8 cellular contexts compared by ENCODE assay signal in the genomic region with DNA sequence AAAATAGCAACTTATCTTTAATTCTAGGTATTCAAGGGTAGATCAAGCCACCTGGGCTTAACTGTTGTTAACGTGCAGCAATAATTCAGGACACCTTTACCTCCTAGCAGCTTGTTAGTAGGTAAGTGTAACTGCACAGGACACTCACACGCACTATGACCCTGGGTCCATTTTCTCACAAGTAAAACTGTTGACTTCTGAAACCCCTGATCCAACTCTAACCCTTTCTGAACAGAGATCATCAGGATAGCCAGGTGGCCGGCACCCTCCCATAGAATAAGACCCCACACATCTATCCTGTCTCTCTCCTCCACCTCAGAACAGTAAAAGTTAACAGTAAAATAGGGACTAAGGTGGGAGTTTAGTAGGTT. TPM values are rescaled to one million over a fixed set of nuclear protein-coding genes. Genes with fewer than 3 reads are reported as not detected.
A peak's percentile ranks its signal among the peaks of the same experiment; 100 is the strongest.
DNase-seq lines count a peak whose midpoint lies in the region; ATAC-seq and TF ChIP-seq lines count a peak whose summit lies in the region.

No MANE protein-coding gene starts in this region.

- peaks cover 26% of the 10 kb centered on the region for H3K36me3 Mint-ChIP-seq in GM23338 (ENCODE audit: low read depth)
- H3K36me3 Mint-ChIP-seq in activated naive CD4-positive, alpha-beta T cell treated with anti-CD3 and anti-CD28 coated beads, Interleukin-2, amount 50 U/mL, for 72 hours: peaks cover 15 to 42% of the 10 kb centered on the region in 2 donors

- TF ChIP-seq CTCF in GM23338 (conservative IDR thresholded peaks at IDR 0.05; ENCODE audit: low read depth in 2 of 2): no peak

- DNase-seq in GM23338 (ENCODE audit: low spot score) (no peak), mesenchymal stem cell (no peak), glomerular visceral epithelial cell (ENCODE audit: extremely low spot score) (no peak), AG20443 (ENCODE audit: low spot score) (no peak), NCI-H526 treated with DMSO at 0.1 percent for 48 hours (lab: John Stamatoyannopoulos, UW) (no peak)
- no peak for DNase-seq in activated naive CD4-positive, alpha-beta T cell treated with anti-CD3 and anti-CD28 coated beads, Interleukin-2, amount 50 U/mL, for 72 hours (ENCODE audit: low spot score in 2 of 2)
- no peak for DNase-seq in activated CD4-positive, CD25-positive, alpha-beta regulatory T cell treated with anti-CD3 and anti-CD28 coated beads, Interleukin-2, amount 50 U/mL, for 72 hours

- peak overlapping the region; percentile 84 for H3K27ac ChIP-seq in BLaER1
- no peak overlapping the region for H3K27ac ChIP-seq in GM23338 (ENCODE audit: low read depth)
- H3K27ac ChIP-seq in mesenchymal stem cell (ENCODE audit: low read length, poor library complexity, severe bottlenecking): no peak overlapping the region

- H2BK5ac ChIP-seq in mesenchymal stem cell (ENCODE audit: low read depth, low read length, poor library complexity, severe bottlenecking): no peak overlapping the region

- no peak overlapping the region for H3K14ac ChIP-seq in mesenchymal stem cell (ENCODE audit: low read length in 2 of 2)

- no peak overlapping the region for H2BK12ac ChIP-seq in mesenchymal stem cell (ENCODE audit: low read length in 2 of 2)

- H3K4me1 ChIP-seq in BLaER1 (peaks cover 15% of the 10 kb centered on the region), GM23338 (ENCODE audit: insufficient read depth) (peaks cover 6% of the 10 kb centered on the region; the same call in 1 of the 2 replicates), mesenchymal stem cell (ENCODE audit: control insufficient read depth, insufficient read depth, low read depth, low read length) (peaks cover 6% of the 10 kb centered on the region)

- H3K27me3 Mint-ChIP-seq in GM23338 (ENCODE audit: insufficient read depth, low read depth, poor library complexity): peaks cover 2% of the 10 kb centered on the region

- H3K27me3 ChIP-seq in BLaER1: no peaks in the 10 kb centered on the region
- no peaks in the 10 kb centered on the region for H3K27me3 ChIP-seq in GM23338 (ENCODE audit: insufficient read depth)
- no peaks in the 10 kb centered on the region for H3K27me3 ChIP-seq in mesenchymal stem cell (ENCODE audit: control insufficient read depth in 1 of 2, insufficient read depth in 1 of 2, low read length in 2 of 2)

- no peaks in the 10 kb centered on the region for H3K9me3 Mint-ChIP-seq in GM23338
- no peaks in the 10 kb centered on the region for H3K9me3 Mint-ChIP-seq in activated naive CD4-positive, alpha-beta T cell treated with anti-CD3 and anti-CD28 coated beads, Interleukin-2, amount 50 U/mL, for 72 hours

- peak overlapping the region; percentile 88 for H3K9ac ChIP-seq in BLaER1
- H3K9ac ChIP-seq in mesenchymal stem cell (ENCODE audit: low read length): peak overlapping the region; percentile 71

- H3K18ac ChIP-seq in mesenchymal stem cell (ENCODE audit: low read depth in 1 of 2, low read length in 2 of 2): no peak overlapping the region

- peak overlapping the region; percentile 97 for H3K4me3 Mint-ChIP-seq in GM23338

- H4K8ac ChIP-seq in mesenchymal stem cell (ENCODE audit: low read length): no peak overlapping the region

- ATAC-seq in GM23338: no peak; the same call in 2 of the 3 replicates
- ATAC-seq in activated naive CD4-positive, alpha-beta T cell treated with anti-CD3 and anti-CD28 coated beads, Interleukin-2, amount 50 U/mL, for 72 hours: peak in 1 of 2 donors; percentile 1

- no peak overlapping the region for H3K23ac ChIP-seq in mesenchymal stem cell (ENCODE audit: low read length in 2 of 2)

- H3K4ac ChIP-seq in mesenchymal stem cell (ENCODE audit: low read depth in 1 of 2, low read length in 2 of 2): no peak overlapping the region

- H3K4me3 ChIP-seq in BLaER1: peak overlapping the region; percentile 82
- H3K4me3 ChIP-seq in GM23338: peak overlapping the region; percentile 70
- peak overlapping the region in 1 of 2 experiments; percentile 87 for H3K4me3 ChIP-seq in mesenchymal stem cell (ENCODE audit: insufficient read depth in 1 of 2, low read depth in 1 of 2, low read length in 2 of 2)

- H3K9me2 ChIP-seq in GM23338 (ENCODE audit: insufficient read depth): no peaks in the 10 kb centered on the region

- no peaks in the 10 kb centered on the region for H4K20me1 ChIP-seq in BLaER1
- H4K20me1 ChIP-seq in GM23338 (replicated peaks; ENCODE audit: insufficient read depth): no peaks in the 10 kb centered on the region

- no peak overlapping the region for H2AK5ac ChIP-seq in mesenchymal stem cell (ENCODE audit: low read length, severe bottlenecking)

- no peaks in the 10 kb centered on the region; the same call in 1 of the 2 replicates for H3K9me3 ChIP-seq in BLaER1
- no peaks in the 10 kb centered on the region for H3K9me3 ChIP-seq in mesenchymal stem cell (ENCODE audit: control insufficient read depth, low read length)

- H3K79me2 ChIP-seq in GM23338 (replicated peaks; ENCODE audit: insufficient read depth): peaks cover 8% of the 10 kb centered on the region

- whole genome bisulfite sequencing in mesenchymal stem cell: 44% methylated on average over 2 of the region's 3 CpGs

- no peak overlapping the region for H4K91ac ChIP-seq in mesenchymal stem cell (ENCODE audit: low read length)

- H2AFZ ChIP-seq in GM23338 (peak overlapping the region; percentile 86), mesenchymal stem cell (ENCODE audit: low read depth, low read length) (no peak overlapping the region)

- no peak overlapping the region for H2BK15ac ChIP-seq in mesenchymal stem cell (ENCODE audit: low read depth, poor library complexity, severe bottlenecking)

- no peak overlapping the region for H2BK120ac ChIP-seq in mesenchymal stem cell (ENCODE audit: low read depth, low read length)

- H3K27ac Mint-ChIP-seq in GM23338: no peak overlapping the region
- H3K27ac Mint-ChIP-seq in activated naive CD4-positive, alpha-beta T cell treated with anti-CD3 and anti-CD28 coated beads, Interleukin-2, amount 50 U/mL, for 72 hours: peak overlapping the region; percentile 93

- peaks cover 17% of the 10 kb centered on the region for H3K79me1 ChIP-seq in mesenchymal stem cell (replicated peaks; ENCODE audit: low read length, poor library complexity, severe bottlenecking)

- peaks cover 39% of the 10 kb centered on the region for H3K36me3 ChIP-seq in BLaER1
- no peaks in the 10 kb centered on the region for H3K36me3 ChIP-seq in GM23338 (ENCODE audit: insufficient read depth)
- no peaks in the 10 kb centered on the region for H3K36me3 ChIP-seq in mesenchymal stem cell (ENCODE audit: control insufficient read depth in 1 of 2, insufficient read depth in 2 of 2, low read depth in 1 of 2, low read length in 2 of 2)

- H3K4me2 ChIP-seq in BLaER1 (peak overlapping the region; percentile 94), GM23338 (peak overlapping the region; percentile 81), mesenchymal stem cell (ENCODE audit: low read length, poor library complexity, severe bottlenecking) (peak overlapping the region; percentile 98)

- H3F3A ChIP-seq in GM23338 (replicated peaks; ENCODE audit: low read depth): no peaks in the 10 kb centered on the region

- peaks cover 2% of the 10 kb centered on the region; the same call in 1 of the 3 replicates for H3K4me1 Mint-ChIP-seq in GM23338

RNA-seq across cellular contexts. Expression of gene SPC25, which starts 0.6 kb away (rescaled TPM):
- total RNA-seq in GM23338 (2014; rRNA removed; shearing (Covaris generic)): 23.4 and 24.7 TPM in 2 replicates
- 61.9 and 72.7 TPM in 2 replicates for polyA plus RNA-seq in GM23338 (2016; fragmentation: Nextera tagmentation; extraction: Ambion mirVana)
- total RNA-seq in activated naive CD4-positive, alpha-beta T cell treated with anti-CD3 and anti-CD28 coated beads, Interleukin-2, amount 50 U/mL, for 72 hours: 10 to 100 TPM; 28.5 to 50.5 TPM
- 3.3 TPM for polyA plus RNA-seq in mesenchymal stem cell (2013, experiment 1 of 2)
- polyA plus RNA-seq in mesenchymal stem cell (2013, experiment 2 of 2): 3.7 TPM

RNA-seq across cellular contexts. Expression of gene G6PC2, which starts 11.5 kb away (rescaled TPM):
- not detected in 2 replicates for total RNA-seq in GM23338 (2014; rRNA removed; shearing (Covaris generic))
- polyA plus RNA-seq in GM23338 (2016; fragmentation: Nextera tagmentation; extraction: Ambion mirVana): not detected in 2 replicates
- not detected for total RNA-seq in activated naive CD4-positive, alpha-beta T cell treated with anti-CD3 and anti-CD28 coated beads, Interleukin-2, amount 50 U/mL, for 72 hours
- polyA plus RNA-seq in mesenchymal stem cell (2013, experiment 1 of 2): not detected
- not detected for polyA plus RNA-seq in mesenchymal stem cell (2013, experiment 2 of 2)
